6 cellular contexts compared by ENCODE assay signal in the genomic region with DNA sequence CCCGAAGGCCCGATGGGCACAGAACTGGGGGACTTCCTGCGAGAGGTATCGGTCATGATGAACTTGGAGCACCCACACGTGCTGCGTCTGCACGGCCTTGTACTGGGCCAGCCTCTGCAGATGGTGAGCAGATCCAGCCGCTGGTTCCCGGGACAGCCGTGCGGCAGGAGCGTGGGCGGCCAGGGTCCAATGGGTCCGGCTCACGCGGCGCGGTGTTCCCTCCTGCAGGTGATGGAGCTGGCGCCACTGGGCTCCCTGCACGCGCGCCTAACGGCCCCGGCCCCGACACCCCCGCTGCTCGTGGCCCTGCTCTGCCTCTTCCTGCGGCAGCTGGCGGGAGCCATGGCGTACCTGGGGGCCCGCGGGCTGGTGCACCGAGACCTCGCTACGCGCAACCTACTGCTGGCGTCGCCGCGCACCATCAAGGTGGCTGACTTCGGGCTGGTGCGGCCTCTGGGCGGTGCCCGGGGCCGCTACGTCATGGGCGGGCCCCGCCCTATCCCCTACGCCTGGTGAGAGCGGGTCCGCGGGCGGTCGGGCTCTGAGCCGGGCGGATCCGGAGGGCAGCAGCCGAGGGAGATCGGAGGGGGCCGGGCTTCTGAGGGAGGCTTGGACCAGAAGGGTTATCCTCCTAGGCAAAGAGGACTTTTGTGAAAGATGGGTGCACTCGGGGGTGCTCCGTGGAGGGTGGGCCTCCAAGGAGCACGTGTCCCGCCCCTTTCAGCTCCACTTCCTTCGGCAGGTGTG. TPM values are rescaled to one million over a fixed set of nuclear protein-coding genes. Genes with fewer than 3 reads are reported as not detected.
DNase-seq lines count a peak whose midpoint lies in the region; ATAC-seq and TF ChIP-seq lines count a peak whose summit lies in the region.

No MANE protein-coding gene starts in this region.

- peak; percentile 70 for DNase-seq in effector CD8-positive, alpha-beta T cell (lab: John Stamatoyannopoulos, UW)
- DNase-seq in sciatic nerve (ENCODE audit: low spot score) (no peak), OCI-M1 (lab: John Stamatoyannopoulos, UW) (no peak)

- ATAC-seq in GM19372 (IDR thresholded peaks at IDR 0.05; ENCODE audit: low read depth, unreplicated experiment) = peak; percentile 89
- ATAC-seq in SK-N-SH treated with all-trans-retinoic acid at 6 μM for 48 hours = peak; percentile 79
- ATAC-seq in sciatic nerve = peak; percentile 80
- no peak for ATAC-seq in GM18870 (IDR thresholded peaks at IDR 0.05; ENCODE audit: unreplicated experiment)

- intact Hi-C loops in sciatic nerve (cut with DNase I) = no loop called here

TF ChIP-seq in SK-N-SH treated with all-trans-retinoic acid at 6 μM for 48 hours, 23 proteins besides CTCF, POLR2A, EP300 and RAD21:
- TF ChIP-seq BACH2 (CRISPR knock-in tag; IDR thresholded peaks at IDR 0.05; ENCODE audit: borderline replicate concordance) (no peak), TOX (CRISPR knock-in tag; IDR thresholded peaks at IDR 0.05; ENCODE audit: borderline replicate concordance) (no peak), ZNF70 (CRISPR knock-in tag; IDR thresholded peaks at IDR 0.05) (no peak), PPARA (CRISPR knock-in tag; IDR thresholded peaks at IDR 0.05; ENCODE audit: borderline replicate concordance) (no peak), ZNF8 (CRISPR knock-in tag; IDR thresholded peaks at IDR 0.05) (no peak), GLIS3 (CRISPR knock-in tag; IDR thresholded peaks at IDR 0.05) (no peak; the same call in 1 of the 2 replicates), ESRRG (CRISPR knock-in tag; IDR thresholded peaks at IDR 0.05) (no peak), RARB (CRISPR knock-in tag; IDR thresholded peaks at IDR 0.05) (no peak), OSR1 (CRISPR knock-in tag; IDR thresholded peaks at IDR 0.05) (no peak), ZC3H10 (CRISPR knock-in tag; IDR thresholded peaks at IDR 0.05) (no peak), SNAI2 (CRISPR knock-in tag; IDR thresholded peaks at IDR 0.05) (no peak)
- TF ChIP-seq, protein P1, sequence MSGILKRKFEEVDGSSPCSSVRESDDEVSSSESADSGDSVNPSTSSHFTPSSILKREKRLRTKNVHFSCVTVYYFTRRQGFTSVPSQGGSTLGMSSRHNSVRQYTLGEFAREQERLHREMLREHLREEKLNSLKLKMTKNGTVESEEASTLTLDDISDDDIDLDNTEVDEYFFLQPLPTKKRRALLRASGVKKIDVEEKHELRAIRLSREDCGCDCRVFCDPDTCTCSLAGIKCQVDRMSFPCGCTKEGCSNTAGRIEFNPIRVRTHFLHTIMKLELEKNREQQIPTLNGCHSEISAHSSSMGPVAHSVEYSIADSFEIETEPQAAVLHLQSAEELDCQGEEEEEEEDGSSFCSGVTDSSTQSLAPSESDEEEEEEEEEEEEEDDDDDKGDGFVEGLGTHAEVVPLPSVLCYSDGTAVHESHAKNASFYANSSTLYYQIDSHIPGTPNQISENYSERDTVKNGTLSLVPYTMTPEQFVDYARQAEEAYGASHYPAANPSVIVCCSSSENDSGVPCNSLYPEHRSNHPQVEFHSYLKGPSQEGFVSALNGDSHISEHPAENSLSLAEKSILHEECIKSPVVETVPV (CRISPR knock-in tag; IDR thresholded peaks at IDR 0.05) = no peak
- TF ChIP-seq, protein P2, sequence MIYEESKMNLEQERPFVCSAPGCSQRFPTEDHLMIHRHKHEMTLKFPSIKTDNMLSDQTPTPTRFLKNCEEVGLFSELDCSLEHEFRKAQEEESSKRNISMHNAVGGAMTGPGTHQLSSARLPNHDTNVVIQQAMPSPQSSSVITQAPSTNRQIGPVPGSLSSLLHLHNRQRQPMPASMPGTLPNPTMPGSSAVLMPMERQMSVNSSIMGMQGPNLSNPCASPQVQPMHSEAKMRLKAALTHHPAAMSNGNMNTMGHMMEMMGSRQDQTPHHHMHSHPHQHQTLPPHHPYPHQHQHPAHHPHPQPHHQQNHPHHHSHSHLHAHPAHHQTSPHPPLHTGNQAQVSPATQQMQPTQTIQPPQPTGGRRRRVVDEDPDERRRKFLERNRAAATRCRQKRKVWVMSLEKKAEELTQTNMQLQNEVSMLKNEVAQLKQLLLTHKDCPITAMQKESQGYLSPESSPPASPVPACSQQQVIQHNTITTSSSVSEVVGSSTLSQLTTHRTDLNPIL (CRISPR knock-in tag; IDR thresholded peaks at IDR 0.05; ENCODE audit: low read depth) = no peak

RNA-seq across cellular contexts. Expression of a gene that starts 3.0 kb away (rescaled TPM):
- 6.1 TPM for total RNA-seq in sciatic nerve

RNA-seq across cellular contexts. Expression of a gene that starts 10.4 kb away (rescaled TPM):
- 37.1 TPM for total RNA-seq in sciatic nerve

RNA-seq across cellular contexts. Expression of a gene that starts 20.0 kb away (rescaled TPM):
- 75.0 TPM for total RNA-seq in sciatic nerve

RNA-seq across cellular contexts. Expression of a gene that starts 23.7 kb away (rescaled TPM):
- 44.8 TPM for total RNA-seq in sciatic nerve

RNA-seq across cellular contexts. Expression of a gene that starts 29.0 kb away (rescaled TPM):
- not detected for total RNA-seq in sciatic nerve
